ENCODE assay signal across 28 cellular contexts in genomic region chr15:92152983-92153382, GRCh38.
"Had no signal": no experiment of that assay in that cellular context is flagged by ENCODE, and none has a peak within 500 bp of the region (broad histone marks: within the 10 kb centered on the region; RNA-seq: fewer than 3 reads in every experiment).

No MANE protein-coding gene starts in this region.

- H3K27ac ChIP-seq: stomach, suprapubic skin, testis, thoracic aorta, thyroid gland, tibial artery, tibial nerve, transverse colon, upper lobe of left lung, upper lobe of right lung, uterus, vagina had no signal

- ATAC-seq: stimulated activated effector memory CD8-positive, alpha-beta T cell treated with anti-CD3 and anti-CD28 coated beads, Interleukin-12 subunit alpha, Interleukin-12 subunit beta, amount 100 ng/mL, for 72 hours; stimulated activated memory B cell treated with anti-CD40 and anti-IgM and Interleukin-4, amounts not matched to agents 10 μg/mL and 1 μg/mL and 100 μg/mL, for 72 hours; stimulated activated naive B cell treated with anti-CD40 and anti-IgM and Interleukin-4, amounts not matched to agents 10 μg/mL and 1 μg/mL and 100 μg/mL, for 72 hours; stimulated activated naive CD8-positive, alpha-beta T cell treated with anti-CD3 and anti-CD28 coated beads, Interleukin-15, amount 100 ng/mL, for 72 hours; stimulated activated naive CD8-positive, alpha-beta T cell treated with anti-CD3 and anti-CD28 coated beads, Interleukin-15, Interleukin-2, amounts not matched to agents 100 U/mL and 50 U/mL, for 24 hours; upper lobe of right lung had no signal

- H3K27me3 ChIP-seq: stomach, suprapubic skin, testis, thyroid gland, tibial artery, tibial nerve, transverse colon, upper lobe of left lung, upper lobe of right lung, uterus, vagina had no signal

- H3K36me3 Mint-ChIP-seq: stimulated activated memory B cell treated with anti-CD40 and anti-IgM and Interleukin-4, amounts not matched to agents 10 μg/mL and 1 μg/mL and 100 μg/mL, for 72 hours; stimulated activated naive B cell treated with anti-CD40 and anti-IgM and Interleukin-4, amounts not matched to agents 10 μg/mL and 1 μg/mL and 100 μg/mL, for 72 hours had no signal

- H3K4me3 Mint-ChIP-seq: stimulated activated effector memory CD8-positive, alpha-beta T cell treated with anti-CD3 and anti-CD28 coated beads, Interleukin-12 subunit alpha, Interleukin-12 subunit beta, amount 100 ng/mL, for 72 hours; stimulated activated memory B cell treated with anti-CD40 and anti-IgM and Interleukin-4, amounts not matched to agents 10 μg/mL and 1 μg/mL and 100 μg/mL, for 72 hours; stimulated activated naive B cell treated with anti-CD40 and anti-IgM and Interleukin-4, amounts not matched to agents 10 μg/mL and 1 μg/mL and 100 μg/mL, for 72 hours; stimulated activated naive CD8-positive, alpha-beta T cell treated with anti-CD3 and anti-CD28 coated beads, Interleukin-15, amount 100 ng/mL, for 72 hours; stimulated activated naive CD8-positive, alpha-beta T cell treated with anti-CD3 and anti-CD28 coated beads, Interleukin-15, Interleukin-2, amounts not matched to agents 100 ng/mL and 50 ng/mL, for 24 hours; type B pancreatic cell had no signal

- H3K27me3 Mint-ChIP-seq: stimulated activated memory B cell treated with anti-CD40 and anti-IgM and Interleukin-4, amounts not matched to agents 10 μg/mL and 1 μg/mL and 100 μg/mL, for 72 hours; stimulated activated naive CD8-positive, alpha-beta T cell treated with anti-CD3 and anti-CD28 coated beads, Interleukin-15, amount 100 ng/mL, for 72 hours; stimulated activated naive CD8-positive, alpha-beta T cell treated with anti-CD3 and anti-CD28 coated beads, Interleukin-15, Interleukin-2, amounts not matched to agents 100 ng/mL and 50 ng/mL, for 24 hours; type B pancreatic cell had no signal

- H3K4me1 ChIP-seq: testis, thyroid gland, tibial artery, tibial nerve, transverse colon, upper lobe of left lung, upper lobe of right lung, uterus had no signal

- DNase-seq: stimulated activated CD4-positive, alpha-beta T cell treated with anti-CD3 and anti-CD28 coated beads, Interleukin-2, amount 100 ng/mL, for 48 hours; stimulated activated CD4-positive, alpha-beta T cell treated with anti-CD3 and anti-CD28 coated beads, Interleukin-4, amount 100 ng/mL, for 1 hour; stimulated activated CD4-positive, alpha-beta T cell treated with anti-CD3 and anti-CD28 coated beads, Interleukin-4, amount 100 ng/mL, for 24 hours; stimulated activated CD4-positive, alpha-beta T cell treated with anti-CD3 and anti-CD28 coated beads, Interleukin-4, amount 100 ng/mL, for 4 hours; stimulated activated CD8-positive, alpha-beta memory T cell treated with anti-CD3 and anti-CD28 coated beads, Interleukin-4, amount 100 ng/mL, for 48 hours; stimulated activated naive B cell treated with anti-CD40 and anti-IgM and Interleukin-4, amounts not matched to agents 10 μg/mL and 1 μg/mL and 100 μg/mL, for 72 hours; stimulated activated naive CD4-positive, alpha-beta T cell; stimulated activated naive CD4-positive, alpha-beta T cell treated with Interleukin-2 at 50 U/mL for 16 hours; stimulated activated naive CD8-positive, alpha-beta T cell treated with anti-CD3 and anti-CD28 coated beads, Interleukin-15, amount 100 ng/mL, for 72 hours; stimulated activated naive CD8-positive, alpha-beta T cell treated with anti-CD3 and anti-CD28 coated beads, Interleukin-15, Interleukin-2, amounts not matched to agents 100 U/mL and 50 U/mL, for 24 hours; stomach; substantia nigra; testis; thyroid gland; tibial artery; transverse colon; trophoblast cell; upper lobe of left lung; upper lobe of right lung; uterus had no signal

- H3K4me1 Mint-ChIP-seq: stimulated activated memory B cell treated with anti-CD40 and anti-IgM and Interleukin-4, amounts not matched to agents 10 μg/mL and 1 μg/mL and 100 μg/mL, for 72 hours; stimulated activated naive B cell treated with anti-CD40 and anti-IgM and Interleukin-4, amounts not matched to agents 10 μg/mL and 1 μg/mL and 100 μg/mL, for 72 hours had no signal

- H3K9me3 Mint-ChIP-seq: stimulated activated effector memory CD8-positive, alpha-beta T cell treated with anti-CD3 and anti-CD28 coated beads, Interleukin-12 subunit alpha, Interleukin-12 subunit beta, amount 100 ng/mL, for 72 hours; stimulated activated memory B cell treated with anti-CD40 and anti-IgM and Interleukin-4, amounts not matched to agents 10 μg/mL and 1 μg/mL and 100 μg/mL, for 72 hours; stimulated activated naive B cell treated with anti-CD40 and anti-IgM and Interleukin-4, amounts not matched to agents 10 μg/mL and 1 μg/mL and 100 μg/mL, for 72 hours; stimulated activated naive CD8-positive, alpha-beta T cell treated with anti-CD3 and anti-CD28 coated beads, Interleukin-15, amount 100 ng/mL, for 72 hours; stimulated activated naive CD8-positive, alpha-beta T cell treated with anti-CD3 and anti-CD28 coated beads, Interleukin-15, Interleukin-2, amounts not matched to agents 100 ng/mL and 50 ng/mL, for 24 hours; type B pancreatic cell had no signal

- H3K27ac Mint-ChIP-seq: stimulated activated memory B cell treated with anti-CD40 and anti-IgM and Interleukin-4, amounts not matched to agents 10 μg/mL and 1 μg/mL and 100 μg/mL, for 72 hours; stimulated activated naive B cell treated with anti-CD40 and anti-IgM and Interleukin-4, amounts not matched to agents 10 μg/mL and 1 μg/mL and 100 μg/mL, for 72 hours; stimulated activated naive CD8-positive, alpha-beta T cell treated with anti-CD3 and anti-CD28 coated beads, Interleukin-15, Interleukin-2, amounts not matched to agents 100 ng/mL and 50 ng/mL, for 24 hours; type B pancreatic cell had no signal

- H3K9me3 ChIP-seq: stomach, suprapubic skin, testis, thoracic aorta, thyroid gland, tibial artery, tibial nerve, transverse colon, upper lobe of left lung, upper lobe of right lung, uterus, vagina had no signal

- H3K36me3 ChIP-seq: thoracic aorta, transverse colon, uterus had no signal

- H3K4me3 ChIP-seq: stomach, suprapubic skin, testis, thoracic aorta, thyroid gland, tibial artery, tibial nerve, transverse colon, upper lobe of left lung, upper lobe of right lung, uterus, vagina had no signal
